In the genomic region with DNA sequence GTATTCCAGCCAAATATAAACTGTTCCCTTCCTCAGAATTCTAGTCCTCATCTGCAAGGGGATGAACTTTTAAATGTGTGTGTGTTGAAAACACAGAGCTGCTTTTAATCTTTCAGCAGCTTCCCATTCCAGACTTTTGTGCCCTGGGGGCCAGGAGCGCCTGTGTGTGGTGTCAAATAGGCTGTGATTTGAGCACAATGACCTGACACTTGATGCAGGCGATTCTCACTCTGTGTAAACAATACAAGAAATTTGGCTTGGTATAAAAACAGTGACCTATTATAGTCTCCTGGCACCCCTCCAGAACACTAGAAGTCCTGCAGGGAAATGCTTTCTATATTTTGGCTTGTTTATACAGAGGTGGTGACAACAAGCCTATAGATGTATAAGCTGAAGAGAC, we compare ENCODE assay signal across 13 cellular contexts.
DNase-seq lines count a peak whose midpoint lies in the region; ATAC-seq and TF ChIP-seq lines count a peak whose summit lies in the region.
"Had no signal": no experiment of that assay in that cellular context is flagged by ENCODE, and none has a peak within 500 bp of the region (broad histone marks: within the 10 kb centered on the region; RNA-seq: fewer than 3 reads in every experiment).

No MANE protein-coding gene starts in this region.

- no peaks in the 10 kb centered on the region for H3K36me3 ChIP-seq in cardiac muscle cell
- H3K36me3 ChIP-seq in uterus: no peaks in the 10 kb centered on the region
- H3K36me3 ChIP-seq: sigmoid colon had no signal

- no peak for ATAC-seq in HG03196 (IDR thresholded peaks at IDR 0.05; ENCODE audit: unreplicated experiment)

- H3K27me3 ChIP-seq in cardiac muscle cell (no peaks in the 10 kb centered on the region), uterus (no peaks in the 10 kb centered on the region)
- H3K27me3 ChIP-seq: sigmoid colon had no signal

- H3K4me1 Mint-ChIP-seq in activated T-cell treated with anti-CD3 and anti-CD28 coated beads, Interleukin-2, amount 50 U/mL, for 24 hours (ENCODE audit: low read depth): no peaks in the 10 kb centered on the region

- intact Hi-C loops in cardiac septum (cut with DNase I) (no loop called here), uterus (cut with DNase I; ENCODE audit: low total_unique reads) (no loop called here)

- peaks cover 20% of the 10 kb centered on the region for H3K4me1 ChIP-seq in cardiac muscle cell (ENCODE audit: low read depth)
- H3K4me1 ChIP-seq in uterus: peaks cover 0 to 4% of the 10 kb centered on the region in 2 donors

- H3K27ac ChIP-seq in cardiac muscle cell (no peak overlapping the region), uterus (peak overlapping the region; percentile 44 to 55)
- H3K27ac ChIP-seq: KMS-11 had no signal

- no peaks in the 10 kb centered on the region for H3K36me3 Mint-ChIP-seq in activated T-cell treated with anti-CD3 and anti-CD28 coated beads, Interleukin-2, amount 50 U/mL, for 24 hours (ENCODE audit: low read depth)

- H3K27me3 Mint-ChIP-seq in activated T-cell treated with anti-CD3 and anti-CD28 coated beads, Interleukin-2, amount 50 U/mL, for 24 hours: peaks cover 4% of the 10 kb centered on the region

- H3K9me3 ChIP-seq in cardiac muscle cell (ENCODE audit: low read depth): no peaks in the 10 kb centered on the region
- no peaks in the 10 kb centered on the region for H3K9me3 ChIP-seq in uterus
- H3K9me3 ChIP-seq: sigmoid colon had no signal

- no peak overlapping the region for H3K4me3 Mint-ChIP-seq in activated T-cell treated with anti-CD3 and anti-CD28 coated beads, Interleukin-2, amount 50 U/mL, for 24 hours

- no peak for TF ChIP-seq POLR2A in uterus (IDR thresholded peaks at IDR 0.05)

- TF ChIP-seq CTCF in cardiac muscle cell (IDR thresholded peaks at IDR 0.05; ENCODE audit: low read depth, low read length) (no peak), epithelial cell of esophagus (IDR thresholded peaks at IDR 0.05; ENCODE audit: insufficient read depth, low read depth, low read length, missing control alignments) (no peak), uterus (IDR thresholded peaks at IDR 0.05) (no peak)

- H3K27ac Mint-ChIP-seq in activated T-cell treated with anti-CD3 and anti-CD28 coated beads, Interleukin-2, amount 50 U/mL, for 24 hours: no peak overlapping the region

- H3K4me3 ChIP-seq in cardiac muscle cell (no peak overlapping the region), epithelial cell of esophagus (ENCODE audit: low read length) (no peak overlapping the region), uterus (no peak overlapping the region)
- H3K4me3 ChIP-seq: sigmoid colon had no signal

- H3K9me3 Mint-ChIP-seq in activated T-cell treated with anti-CD3 and anti-CD28 coated beads, Interleukin-2, amount 50 U/mL, for 24 hours: no peaks in the 10 kb centered on the region

- DNase-seq in cardiac muscle cell (ENCODE audit: low read depth in 1 of 2, low spot score in 1 of 2) (peak; percentile 39 to 48), cardiac septum (ENCODE audit: low spot score) (no peak), NCI-H446 treated with DMSO at 0.1 percent for 48 hours (lab: John Stamatoyannopoulos, UW) (peak; percentile 17), epithelial cell of esophagus (ENCODE audit: low read depth) (peak; percentile 22), uterus (no peak), dedifferentiated amniotic fluid mesenchymal stem cell (ENCODE audit: extremely low spot score) (no peak)
- DNase-seq in activated T-cell treated with anti-CD3 and anti-CD28 coated beads, Interleukin-2, amount 50 U/mL, for 24 hours: no peak
- DNase-seq: cerebellar nuclear complex, head of caudate nucleus, OCI-M1, sigmoid colon had no signal

Comparison
In these comparisons a context has a peak if more than half of its experiments do, and no peak if none do; other contexts are left out.
1. DNase-seq: peak in cardiac muscle cell (2 of 2), NCI-H446 treated with DMSO at 0.1 percent for 48 hours (single experiment) and epithelial cell of esophagus (single experiment); none in cardiac septum (single experiment), uterus (0 of 2), activated T-cell treated with anti-CD3 and anti-CD28 coated beads, Interleukin-2, amount 50 U/mL, for 24 hours (single experiment) and dedifferentiated amniotic fluid mesenchymal stem cell (single experiment).